ENCODE assay signal across 9 cellular contexts in genomic region chr6:160348552-160349441, GRCh38. TPM values are rescaled to one million over a fixed set of nuclear protein-coding genes. Genes with fewer than 3 reads are reported as not detected.
DNase-seq lines count a peak whose midpoint lies in the region; ATAC-seq, FAIRE-seq and TF ChIP-seq lines count a peak whose summit lies in the region.
"Had no signal": no experiment of that assay in that cellular context is flagged by ENCODE, and none has a peak within 500 bp of the region (broad histone marks: within the 10 kb centered on the region; RNA-seq: fewer than 3 reads in every experiment).

No MANE protein-coding gene starts in this region.

- H3K9me3 ChIP-seq in colonic mucosa (no peaks in the 10 kb centered on the region), HepG2 (ENCODE audit: low read length) (no peaks in the 10 kb centered on the region), thyroid gland (no peaks in the 10 kb centered on the region)

- H3K4me3 ChIP-seq in colonic mucosa (peak overlapping the region; percentile 57), HepG2 (replicated peaks in 1 of 3; ENCODE audit: insufficient read depth in 1 of 3, low read depth in 2 of 3, low read length in 3 of 3) (peak overlapping the region; percentile 74 to 86 (median 86)), thyroid gland (replicated peaks in 1 of 3) (peak overlapping the region in 2 of 3 donors; percentile 31 to 38)

- H3K9me3 Mint-ChIP-seq in activated CD4-positive, alpha-beta T cell treated with anti-CD3 and anti-CD28 coated beads for 36 hours (ENCODE audit: low read depth): no peaks in the 10 kb centered on the region
- no peaks in the 10 kb centered on the region for H3K9me3 Mint-ChIP-seq in activated CD4-positive, alpha-beta T cell treated with anti-CD3 and anti-CD28 coated beads, Interleukin-2, amount 10 ng/mL, durations not matched to agents 7 days and 5 days

- TF ChIP-seq RAD21 in HepG2 (CRISPR knock-in tag; IDR thresholded peaks at IDR 0.05): peak; percentile 4

- no peaks in the 10 kb centered on the region for H3K36me3 ChIP-seq in colonic mucosa
- no peaks in the 10 kb centered on the region for H3K36me3 ChIP-seq in HepG2 (replicated peaks in 1 of 2; ENCODE audit: control insufficient read depth in 1 of 2, insufficient read depth in 2 of 2, low read length in 2 of 2)
- H3K36me3 ChIP-seq in thyroid gland: no peaks in the 10 kb centered on the region

- no peaks in the 10 kb centered on the region for H4K20me1 ChIP-seq in HepG2 (ENCODE audit: insufficient read depth, low read length)

- TF ChIP-seq CTCF in colonic mucosa (IDR thresholded peaks at IDR 0.05) (no peak), HepG2 (CRISPR knock-in tag; IDR thresholded peaks at IDR 0.05) (peak; percentile 31), thyroid gland (IDR thresholded peaks at IDR 0.05) (peak in 3 of 6 experiments; percentile 25 to 32 (median 26))

- H3K27me3 ChIP-seq in colonic mucosa: peaks cover 8% of the 10 kb centered on the region
- peaks cover 0 to 6% of the 10 kb centered on the region in 2 experiments; a peak in 1 of 5 replicates for H3K27me3 ChIP-seq in HepG2 (ENCODE audit: control insufficient read depth in 1 of 2, insufficient read depth in 2 of 2, low read length in 2 of 2)
- H3K27me3 ChIP-seq in thyroid gland: no peaks in the 10 kb centered on the region

- H3K36me3 Mint-ChIP-seq in activated CD4-positive, alpha-beta T cell treated with anti-CD3 and anti-CD28 coated beads for 36 hours (ENCODE audit: low read depth): no peaks in the 10 kb centered on the region
- no peaks in the 10 kb centered on the region for H3K36me3 Mint-ChIP-seq in activated CD4-positive, alpha-beta T cell treated with anti-CD3 and anti-CD28 coated beads, Interleukin-2, amount 10 ng/mL, durations not matched to agents 7 days and 5 days (ENCODE audit: low read depth)

- intact Hi-C loops in activated CD4-positive, alpha-beta T cell treated with anti-CD3 and anti-CD28 coated beads for 36 hours (cut with DNase I, micrococcal nuclease): no loop called here
- intact Hi-C loops in colonic mucosa (cut with DNase I) (no loop called here), HepG2 (cut with micrococcal nuclease; ENCODE audit: unreplicated experiment) (loop anchor here (1.0 to 5.0 kb wide), 3 partner anchors 46 to 211 kb away; no protein-coding TSS in a partner anchor), thyroid gland (cut with DNase I) (no loop called here)

- H3K4me1 Mint-ChIP-seq in activated CD4-positive, alpha-beta T cell treated with anti-CD3 and anti-CD28 coated beads for 36 hours: peaks cover 3% of the 10 kb centered on the region
- no peaks in the 10 kb centered on the region for H3K4me1 Mint-ChIP-seq in activated CD4-positive, alpha-beta T cell treated with anti-CD3 and anti-CD28 coated beads, Interleukin-2, amount 10 ng/mL, durations not matched to agents 7 days and 5 days

- under 1% methylated on average over 46 of the region's 82 CpGs for WGBS in HepG2 (ENCODE audit: low lambda C conversion rate)
- 3 to 5% methylated on average over 39 to 41 of the region's 82 CpGs for WGBS in thyroid gland, 2 donors

- peak; percentile 24 for DNase-seq in activated CD4-positive, alpha-beta T cell treated with anti-CD3 and anti-CD28 coated beads for 36 hours
- no peak for DNase-seq in activated CD4-positive, alpha-beta T cell treated with anti-CD3 and anti-CD28 coated beads, Interleukin-2, amount 10 ng/mL, durations not matched to agents 7 days and 5 days
- DNase-seq in colonic mucosa (peak; percentile 45), HepG2 (ENCODE audit: low spot score) (peak; percentile 87), thyroid gland (peak; percentile 77 to 84), RCC 7860 (ENCODE audit: low spot score) (no peak), NCI-H226 (no peak), epidermal melanocyte (ENCODE audit: insufficient read length, low spot score) (no peak)
- DNase-seq: DMS153 had no signal

- H3K27ac Mint-ChIP-seq in activated CD4-positive, alpha-beta T cell treated with anti-CD3 and anti-CD28 coated beads for 36 hours: no peak overlapping the region
- H3K27ac Mint-ChIP-seq in activated CD4-positive, alpha-beta T cell treated with anti-CD3 and anti-CD28 coated beads, Interleukin-2, amount 10 ng/mL, durations not matched to agents 7 days and 5 days: no peak overlapping the region

- H3K79me2 ChIP-seq in HepG2 (ENCODE audit: insufficient read depth, low read length): peaks cover 49% of the 10 kb centered on the region

- peak overlapping the region; percentile 85 for H3K4me2 ChIP-seq in HepG2 (ENCODE audit: low read depth, low read length)

- H3K27ac ChIP-seq in colonic mucosa (no peak overlapping the region), HepG2 (ENCODE audit: extremely low read length, insufficient read depth, low read length) (peak overlapping the region; percentile 95), thyroid gland (no peak overlapping the region)

- POLR2A ChIA-PET in activated CD4-positive, alpha-beta T cell treated with anti-CD3 and anti-CD28 coated beads for 36 hours (lab: Charles Lee): no interaction called here
- POLR2A ChIA-PET in activated CD4-positive, alpha-beta T cell treated with anti-CD3 and anti-CD28 coated beads, Interleukin-2, amount 10 ng/mL, durations not matched to agents 7 days and 5 days (lab: Charles Lee): no interaction called here
- POLR2A ChIA-PET in HepG2 (lab: Yijun Ruan, JAX): interaction anchor here (0.9 to 2.7 kb wide), 4 partner anchors 25 to 189 kb away, joined by 3 to 28 read pairs (median 4); no protein-coding TSS in a partner anchor

- peaks cover 46% of the 10 kb centered on the region for H3K27me3 Mint-ChIP-seq in activated CD4-positive, alpha-beta T cell treated with anti-CD3 and anti-CD28 coated beads for 36 hours
- H3K27me3 Mint-ChIP-seq in activated CD4-positive, alpha-beta T cell treated with anti-CD3 and anti-CD28 coated beads, Interleukin-2, amount 10 ng/mL, durations not matched to agents 7 days and 5 days: peaks cover 61% of the 10 kb centered on the region

- H3K4me1 ChIP-seq in colonic mucosa: no peaks in the 10 kb centered on the region
- H3K4me1 ChIP-seq in HepG2 (ENCODE audit: insufficient read depth, low read length): peaks cover 45% of the 10 kb centered on the region
- H3K4me1 ChIP-seq in thyroid gland: peaks cover 0 to 6% of the 10 kb centered on the region in 2 donors

- TF ChIP-seq POLR2A in HepG2 (IDR thresholded peaks at IDR 0.05; ENCODE audit: insufficient read depth in 1 of 2, low read depth in 2 of 2, low read length in 2 of 2) (peak; percentile 57 to 72; a peak in 2 of 4 replicates), thyroid gland (IDR thresholded peaks at IDR 0.05) (no peak)

- TSS peak; percentile 96 for BruUV-seq in HepG2 (replicated peaks; lab: Mats Ljungman, UMichigan)

- H3K4me3 Mint-ChIP-seq in activated CD4-positive, alpha-beta T cell treated with anti-CD3 and anti-CD28 coated beads for 36 hours: peak overlapping the region; percentile 17
- no peak overlapping the region for H3K4me3 Mint-ChIP-seq in activated CD4-positive, alpha-beta T cell treated with anti-CD3 and anti-CD28 coated beads, Interleukin-2, amount 10 ng/mL, durations not matched to agents 7 days and 5 days

- H3K9ac ChIP-seq in colonic mucosa (ENCODE audit: low read depth in 2 of 2, low read length in 2 of 2) (peak overlapping the region; percentile 5 to 66), HepG2 (ENCODE audit: insufficient read depth, low read depth, low read length) (peak overlapping the region; percentile 92)

- peak overlapping the region; percentile 20 for H2AFZ ChIP-seq in HepG2 (ENCODE audit: low read length)

- TF ChIP-seq EP300 in HepG2 (IDR thresholded peaks at IDR 0.05; ENCODE audit: low read depth in 2 of 2, low read length in 2 of 2) (peak in 1 of 2 experiments; percentile 80; a peak in 2 of 4 replicates), HepG2 (CRISPR knock-in tag; IDR thresholded peaks at IDR 0.05; ENCODE audit: borderline replicate concordance) (no peak; the same call in 1 of the 2 replicates)

- in situ Hi-C loops in HepG2 (cut with HindIII; ENCODE audit: extremely low pct_ligation_motif_present, low pct_unique_long_range_greater_than_20kb): no loop called here

- peak; percentile 44 for ATAC-seq in activated CD4-positive, alpha-beta T cell treated with anti-CD3 and anti-CD28 coated beads for 36 hours
- ATAC-seq in HepG2: peak; percentile 75

- FAIRE-seq in HepG2 (lab: Jason Lieb, UNC): peak; percentile 70
- FAIRE-seq in RCC 7860 (lab: Jason Lieb, UNC): no peak

- CTCF ChIA-PET in activated CD4-positive, alpha-beta T cell treated with anti-CD3 and anti-CD28 coated beads for 36 hours (lab: Charles Lee): interaction anchor here (0.6 kb wide), 1 partner anchor 254 kb away, joined by 3 read pairs; no protein-coding TSS in a partner anchor
- CTCF ChIA-PET in activated CD4-positive, alpha-beta T cell treated with anti-CD3 and anti-CD28 coated beads, Interleukin-2, amount 10 ng/mL, durations not matched to agents 7 days and 5 days (lab: Charles Lee): no interaction called here
- CTCF ChIA-PET in HepG2 (lab: Yijun Ruan, JAX; ENCODE audit: low intra/inter-chr PET ratio, low total read pairs): no interaction called here

RNA-seq across cellular contexts. Expression of gene SLC22A3, which starts 0.6 kb away (rescaled TPM):
- total RNA-seq in activated CD4-positive, alpha-beta T cell treated with anti-CD3 and anti-CD28 coated beads for 36 hours: not detected
- total RNA-seq in activated CD4-positive, alpha-beta T cell treated with anti-CD3 and anti-CD28 coated beads, Interleukin-2, amount 10 ng/mL, durations not matched to agents 7 days and 5 days: not detected
- total RNA-seq in colonic mucosa (1 to 10 TPM; 2.1 to 2.5 TPM), HepG2 (2016; rRNA removed; fragmentation: Illumina TruSeq; extraction: Trizol) (20.1 and 31.5 TPM in 2 replicates), thyroid gland (1 to 10 TPM in 3 of 4 donors, under 1 TPM in 1; 0.67 to 3.9 (median 2.5) TPM)
- 45.1 and 49.0 TPM in 2 replicates for total RNA-seq in HepG2 (2016; cell fraction: cytosol; rRNA removed; fragmentation: Illumina TruSeq; extraction: Trizol; ENCODE audit: low read depth)
- 19.7 and 31.7 TPM in 2 replicates for total RNA-seq in HepG2 (2016; cell fraction: insoluble cytoplasmic fraction; rRNA removed; fragmentation: Illumina TruSeq; extraction: Trizol)
- 30.2 and 35.9 TPM in 2 replicates for total RNA-seq in HepG2 (2016; cell fraction: membrane; rRNA removed; fragmentation: Illumina TruSeq; extraction: Trizol)
- 43.4 and 49.5 TPM in 2 replicates for total RNA-seq in HepG2 (2016; cell fraction: nucleus; rRNA removed; fragmentation: Illumina TruSeq; extraction: Trizol)
- polyA plus RNA-seq in HepG2 (2011; rRNA removed): 11.3 and 12.0 TPM in 2 replicates
- 7.1 and 9.5 TPM in 2 replicates for polyA plus RNA-seq in HepG2 (2011; cell fraction: cytosol; rRNA removed)
- 27.4 and 27.6 TPM in 2 replicates for polyA plus RNA-seq in HepG2 (2011; cell fraction: nucleus; rRNA removed)
- 15.3 and 16.9 TPM in 2 replicates for polyA plus RNA-seq in HepG2 (2012)
- 8.5 and 8.8 TPM in 2 replicates for polyA plus RNA-seq in HepG2 (2016; cell fraction: cytosol; fragmentation: Illumina TruSeq; extraction: Trizol; ENCODE audit: low read depth)
- 22.6 and 23.7 TPM in 2 replicates for polyA plus RNA-seq in HepG2 (2016; cell fraction: insoluble cytoplasmic fraction; fragmentation: Illumina TruSeq; extraction: Trizol; ENCODE audit: low read depth)
- 18.2 and 20.7 TPM in 2 replicates for polyA plus RNA-seq in HepG2 (2016; cell fraction: membrane; fragmentation: Illumina TruSeq; extraction: Trizol; ENCODE audit: low read depth)
- polyA plus RNA-seq in HepG2 (2016; cell fraction: nucleus; fragmentation: Illumina TruSeq; extraction: Trizol; ENCODE audit: insufficient read depth, low read depth): 80.9 and 84.1 TPM in 2 replicates
- 9.1 and 24.8 TPM in 2 replicates for polyA minus RNA-seq in HepG2 (2011; rRNA and poly(A)+ RNA removed; ENCODE audit: low replicate concordance)
- 10.9 and 11.6 TPM in 2 replicates for polyA minus RNA-seq in HepG2 (2011; cell fraction: cytosol; rRNA and poly(A)+ RNA removed)
- 19.3 and 20.1 TPM in 2 replicates for polyA minus RNA-seq in HepG2 (2011; cell fraction: nucleus; rRNA and poly(A)+ RNA removed)

Comparison
In these comparisons a context has a peak if more than half of its experiments do, and no peak if none do; other contexts are left out.
1. DNase-seq: peak in activated CD4-positive, alpha-beta T cell treated with anti-CD3 and anti-CD28 coated beads for 36 hours (single experiment), colonic mucosa (single experiment), HepG2 (single experiment) and thyroid gland (2 of 2); none in activated CD4-positive, alpha-beta T cell treated with anti-CD3 and anti-CD28 coated beads, Interleukin-2, amount 10 ng/mL, durations not matched to agents 7 days and 5 days (single experiment), RCC 7860 (single experiment), NCI-H226 (single experiment) and epidermal melanocyte (single experiment).
2. H3K4me3 ChIP-seq: peak in every context shown above with its lines; median percentile 86 in HepG2; 57 in colonic mucosa; 34 in thyroid gland.
3. POLR2A ChIP-seq: peak in HepG2 (2 of 2); none in thyroid gland (0 of 2).